ENCODE assay signal across 22 cellular contexts in genomic region chr1:61491497-61491896, GRCh38.
A peak's percentile ranks its signal among the peaks of the same experiment; 100 is the strongest.
DNase-seq lines count a peak whose midpoint lies in the region; ATAC-seq and TF ChIP-seq lines count a peak whose summit lies in the region.
"Had no signal": no experiment of that assay in that cellular context is flagged by ENCODE, and none has a peak within 500 bp of the region (broad histone marks: within the 10 kb centered on the region; RNA-seq: fewer than 3 reads in every experiment).

No MANE protein-coding gene starts in this region.

- no peak overlapping the region for H3K4me3 ChIP-seq in BJ (ENCODE audit: low read depth, low read length)
- no peak overlapping the region for H3K4me3 ChIP-seq in epithelial cell of proximal tubule (ENCODE audit: low read depth, low read length)
- no peak overlapping the region for H3K4me3 ChIP-seq in right cardiac atrium (ENCODE audit: low read length)
- H3K4me3 ChIP-seq in psoas muscle: no peak overlapping the region
- no peak overlapping the region for H3K4me3 ChIP-seq in Karpas-422 (ENCODE audit: low read length)
- H3K4me3 ChIP-seq: breast epithelium, HAP-1, hepatocyte, vagina had no signal

- POLR2A ChIA-PET in BJ (lab: Charles Lee): no interaction called here

- no peak for TF ChIP-seq CTCF in BJ (IDR thresholded peaks at IDR 0.05; ENCODE audit: insufficient read depth, low read depth, low read length)
- TF ChIP-seq CTCF in epithelial cell of proximal tubule (conservative IDR thresholded peaks at IDR 0.05; ENCODE audit: low read depth, low read length): no peak
- TF ChIP-seq CTCF in psoas muscle (IDR thresholded peaks at IDR 0.05): no peak

- WGBS in right cardiac atrium: 42% methylated on average over 4 of the region's 4 CpGs
- WGBS in psoas muscle, 3 donors: 27 to 41% (median 35%) methylated on average over 4 of the region's 4 CpGs

- DNase-seq in BJ (ENCODE audit: low read depth) (peak; percentile 25), epithelial cell of proximal tubule (ENCODE audit: low read depth) (peak; percentile 58), right cardiac atrium (no peak), psoas muscle (no peak), NCI-H2171 treated with DMSO at 0.1 percent for 48 hours (lab: John Stamatoyannopoulos, UW) (no peak), Karpas-422 (no peak)
- no peak for DNase-seq in T-helper 2 cell treated with Interferon-gamma antibody and Interleukin-4, amounts not matched to agents 5 μg/mL and 100 μg/mL, for 36 hours (ENCODE audit: low spot score)
- DNase-seq: ACHN; activated CD4-positive, alpha-beta T cell treated with anti-CD3 and anti-CD28 coated beads, Interleukin-2, amount 10 ng/mL, durations not matched to agents 24 days and 14 days; CD4-positive, alpha-beta memory T cell; erythroblast; KG1; NCI-H1092 treated with DMSO at 0.1 percent for 48 hours; NK-92 treated with Interleukin-12 subunit alpha and Interleukin-12 subunit beta, amount 100 ng/mL, for 24 hours; posterior cingulate gyrus had no signal

- no peaks in the 10 kb centered on the region for H3K79me2 ChIP-seq in Karpas-422 (ENCODE audit: low read length)
- H3K79me2 ChIP-seq: hepatocyte had no signal

- no peaks in the 10 kb centered on the region for H3K36me3 Mint-ChIP-seq in T-helper 2 cell treated with Interferon-gamma antibody and Interleukin-4, amounts not matched to agents 5 μg/mL and 100 μg/mL, for 36 hours (ENCODE audit: low read depth)
- H3K36me3 Mint-ChIP-seq: activated naive CD4-positive, alpha-beta T cell treated with anti-CD3 and anti-CD28 coated beads, Interleukin-2, amount 50 U/mL, for 24 hours; CD4-positive, alpha-beta memory T cell; stimulated activated memory B cell treated with anti-CD40 and anti-IgM and Interleukin-4, amounts not matched to agents 10 μg/mL and 1 μg/mL and 100 μg/mL, for 72 hours had no signal

- no peak overlapping the region for H2AFZ ChIP-seq in Karpas-422 (ENCODE audit: low read length)
- H2AFZ ChIP-seq: hepatocyte had no signal

- peak; percentile 92 to 93 for ATAC-seq in right cardiac atrium
- peak; percentile 27 to 74 (median 54) for ATAC-seq in psoas muscle
- no peak for ATAC-seq in HG02798 (IDR thresholded peaks at IDR 0.05; ENCODE audit: poor library complexity, unreplicated experiment)
- ATAC-seq: stimulated activated memory B cell treated with anti-CD40 and anti-IgM and Interleukin-4, amounts not matched to agents 10 μg/mL and 1 μg/mL and 100 μg/mL, for 72 hours had no signal

- H3K4me2 ChIP-seq in Karpas-422 (ENCODE audit: low read depth, low read length, poor library complexity, severe bottlenecking): no peak overlapping the region
- H3K4me2 ChIP-seq: hepatocyte had no signal

- H3K27me3 ChIP-seq in BJ (ENCODE audit: control insufficient read depth, insufficient read depth, low read length): no peaks in the 10 kb centered on the region
- H3K27me3 ChIP-seq in right cardiac atrium (ENCODE audit: control insufficient read depth, insufficient read depth): no peaks in the 10 kb centered on the region
- no peaks in the 10 kb centered on the region for H3K27me3 ChIP-seq in psoas muscle (ENCODE audit: insufficient read depth in 3 of 3, low read length in 2 of 3)
- H3K27me3 ChIP-seq in Karpas-422 (ENCODE audit: low read length): no peaks in the 10 kb centered on the region
- H3K27me3 ChIP-seq: breast epithelium, hepatocyte, vagina had no signal

- H4K20me1 ChIP-seq in Karpas-422 (ENCODE audit: insufficient read depth, low read depth, low read length): no peaks in the 10 kb centered on the region

- H3K9me2 ChIP-seq in Karpas-422 (replicated peaks; ENCODE audit: insufficient read depth, low read length): no peaks in the 10 kb centered on the region

- H3K9me3 ChIP-seq in right cardiac atrium (ENCODE audit: control insufficient read depth, low read length) (no peaks in the 10 kb centered on the region), psoas muscle (no peaks in the 10 kb centered on the region), Karpas-422 (ENCODE audit: low read length) (no peaks in the 10 kb centered on the region)
- H3K9me3 ChIP-seq: breast epithelium, HAP-1, vagina had no signal

- H3K9ac ChIP-seq in Karpas-422 (ENCODE audit: low read length): no peak overlapping the region

- H3K27me3 Mint-ChIP-seq in T-helper 2 cell treated with Interferon-gamma antibody and Interleukin-4, amounts not matched to agents 5 μg/mL and 100 μg/mL, for 36 hours (ENCODE audit: low read depth): peaks cover 1% of the 10 kb centered on the region
- H3K27me3 Mint-ChIP-seq: activated naive CD4-positive, alpha-beta T cell treated with anti-CD3 and anti-CD28 coated beads, Interleukin-2, amount 50 U/mL, for 24 hours; CD4-positive, alpha-beta memory T cell; stimulated activated memory B cell treated with anti-CD40 and anti-IgM and Interleukin-4, amounts not matched to agents 10 μg/mL and 1 μg/mL and 100 μg/mL, for 72 hours had no signal

- H3K27ac Mint-ChIP-seq in T-helper 2 cell treated with Interferon-gamma antibody and Interleukin-4, amounts not matched to agents 5 μg/mL and 100 μg/mL, for 36 hours: no peak overlapping the region
- H3K27ac Mint-ChIP-seq: activated CD4-positive, alpha-beta T cell treated with anti-CD3 and anti-CD28 coated beads, Interleukin-2, amount 10 ng/mL, durations not matched to agents 24 days and 14 days; activated naive CD4-positive, alpha-beta T cell treated with anti-CD3 and anti-CD28 coated beads, Interleukin-2, amount 50 U/mL, for 24 hours; CD4-positive, alpha-beta memory T cell; stimulated activated memory B cell treated with anti-CD40 and anti-IgM and Interleukin-4, amounts not matched to agents 10 μg/mL and 1 μg/mL and 100 μg/mL, for 72 hours had no signal

- no peaks in the 10 kb centered on the region for H3K4me1 Mint-ChIP-seq in T-helper 2 cell treated with Interferon-gamma antibody and Interleukin-4, amounts not matched to agents 5 μg/mL and 100 μg/mL, for 36 hours (ENCODE audit: low read depth)
- H3K4me1 Mint-ChIP-seq: activated CD4-positive, alpha-beta T cell treated with anti-CD3 and anti-CD28 coated beads, Interleukin-2, amount 10 ng/mL, durations not matched to agents 24 days and 14 days; activated naive CD4-positive, alpha-beta T cell treated with anti-CD3 and anti-CD28 coated beads, Interleukin-2, amount 50 U/mL, for 24 hours; CD4-positive, alpha-beta memory T cell; stimulated activated memory B cell treated with anti-CD40 and anti-IgM and Interleukin-4, amounts not matched to agents 10 μg/mL and 1 μg/mL and 100 μg/mL, for 72 hours had no signal

- H3K4me1 ChIP-seq in right cardiac atrium (ENCODE audit: control insufficient read depth, insufficient read depth, low read length): peaks cover 1% of the 10 kb centered on the region
- no peaks in the 10 kb centered on the region for H3K4me1 ChIP-seq in psoas muscle
- no peaks in the 10 kb centered on the region for H3K4me1 ChIP-seq in Karpas-422 (ENCODE audit: low read length)
- H3K4me1 ChIP-seq: breast epithelium, HAP-1 had no signal

- H3K27ac ChIP-seq in right cardiac atrium (ENCODE audit: low read length) (peak overlapping the region; percentile 61), psoas muscle (no peak overlapping the region), Karpas-422 (ENCODE audit: low read length) (no peak overlapping the region)
- H3K27ac ChIP-seq: hepatocyte, vagina had no signal

- no peaks in the 10 kb centered on the region for H3K36me3 ChIP-seq in BJ (ENCODE audit: control insufficient read depth, insufficient read depth, low read length)
- no peaks in the 10 kb centered on the region for H3K36me3 ChIP-seq in psoas muscle (ENCODE audit: insufficient read depth in 1 of 2, low read depth in 1 of 2)
- no peaks in the 10 kb centered on the region for H3K36me3 ChIP-seq in Karpas-422 (ENCODE audit: insufficient read depth, low read length)
- H3K36me3 ChIP-seq: breast epithelium, HAP-1, vagina had no signal

- H3K4me3 Mint-ChIP-seq in T-helper 2 cell treated with Interferon-gamma antibody and Interleukin-4, amounts not matched to agents 5 μg/mL and 100 μg/mL, for 36 hours: no peak overlapping the region
- H3K4me3 Mint-ChIP-seq: activated CD4-positive, alpha-beta T cell treated with anti-CD3 and anti-CD28 coated beads, Interleukin-2, amount 10 ng/mL, durations not matched to agents 24 days and 14 days; activated naive CD4-positive, alpha-beta T cell treated with anti-CD3 and anti-CD28 coated beads, Interleukin-2, amount 50 U/mL, for 24 hours; CD4-positive, alpha-beta memory T cell; stimulated activated memory B cell treated with anti-CD40 and anti-IgM and Interleukin-4, amounts not matched to agents 10 μg/mL and 1 μg/mL and 100 μg/mL, for 72 hours had no signal

- CTCF ChIA-PET in BJ (lab: Yijun Ruan, JAX): interaction anchor here (0.8 to 1.2 kb wide), 2 partner anchors 12 to 413 kb away, joined by 3 read pairs; no protein-coding TSS in a partner anchor

- H3K9me3 Mint-ChIP-seq in T-helper 2 cell treated with Interferon-gamma antibody and Interleukin-4, amounts not matched to agents 5 μg/mL and 100 μg/mL, for 36 hours: no peaks in the 10 kb centered on the region
- H3K9me3 Mint-ChIP-seq: activated CD4-positive, alpha-beta T cell treated with anti-CD3 and anti-CD28 coated beads, Interleukin-2, amount 10 ng/mL, durations not matched to agents 24 days and 14 days; activated naive CD4-positive, alpha-beta T cell treated with anti-CD3 and anti-CD28 coated beads, Interleukin-2, amount 50 U/mL, for 24 hours; CD4-positive, alpha-beta memory T cell; stimulated activated memory B cell treated with anti-CD40 and anti-IgM and Interleukin-4, amounts not matched to agents 10 μg/mL and 1 μg/mL and 100 μg/mL, for 72 hours had no signal

- intact Hi-C loops in right cardiac atrium (cut with DNase I): no loop called here
- intact Hi-C loops in psoas muscle (cut with DNase I): no loop called here

Comparison
In these comparisons a context has a peak if more than half of its experiments do, and no peak if none do; other contexts are left out.
1. DNase-seq: peak in BJ (single experiment) and epithelial cell of proximal tubule (single experiment); none in right cardiac atrium (0 of 3), psoas muscle (0 of 2), NCI-H2171 treated with DMSO at 0.1 percent for 48 hours (single experiment), Karpas-422 (single experiment) and T-helper 2 cell treated with Interferon-gamma antibody and Interleukin-4, amounts not matched to agents 5 μg/mL and 100 μg/mL, for 36 hours (single experiment).